In the genomic region with DNA sequence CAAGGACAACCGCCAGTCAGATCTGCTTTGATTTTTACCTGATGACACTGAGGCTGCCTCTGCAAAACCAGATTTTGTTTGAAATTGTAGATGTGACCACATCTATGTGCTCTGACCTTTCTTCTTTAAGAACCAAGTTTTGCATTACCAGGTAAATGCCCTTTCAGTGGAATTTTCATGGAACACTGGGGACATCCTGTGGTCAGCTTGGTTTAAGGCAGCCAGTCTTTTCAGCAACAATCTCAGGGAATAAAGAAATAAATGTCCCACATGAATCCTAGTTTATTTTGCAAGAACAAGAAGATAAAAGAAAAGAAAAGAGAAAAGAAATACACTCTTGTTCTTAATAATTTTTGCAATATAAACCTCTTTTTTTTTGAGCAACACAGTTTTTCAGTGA, we compare ENCODE assay signal across 9 cellular contexts.
DNase-seq lines count a peak whose midpoint lies in the region; TF ChIP-seq lines count a peak whose summit lies in the region.
"Had no signal": no experiment of that assay in that cellular context is flagged by ENCODE, and none has a peak within 500 bp of the region (broad histone marks: within the 10 kb centered on the region; RNA-seq: fewer than 3 reads in every experiment).

No MANE protein-coding gene starts in this region.

- H3K36me3 ChIP-seq in mesenchymal stem cell (ENCODE audit: control insufficient read depth in 1 of 2, insufficient read depth in 2 of 2, low read depth in 1 of 2, low read length in 2 of 2) = no peaks in the 10 kb centered on the region

- H3K79me1 ChIP-seq in mesenchymal stem cell (replicated peaks; ENCODE audit: low read length, poor library complexity, severe bottlenecking) = no peaks in the 10 kb centered on the region

- H2BK15ac ChIP-seq in mesenchymal stem cell (ENCODE audit: low read depth, poor library complexity, severe bottlenecking) = no peak overlapping the region

- H3K27ac ChIP-seq in mesenchymal stem cell (ENCODE audit: low read length, poor library complexity, severe bottlenecking) = no peak overlapping the region

- H2BK5ac ChIP-seq in mesenchymal stem cell (ENCODE audit: low read depth, low read length, poor library complexity, severe bottlenecking) = no peak overlapping the region

- peaks cover 4% of the 10 kb centered on the region for H3K4me1 ChIP-seq in mesenchymal stem cell (ENCODE audit: control insufficient read depth, insufficient read depth, low read depth, low read length)

- H2AK5ac ChIP-seq in mesenchymal stem cell (ENCODE audit: low read length, severe bottlenecking) = no peak overlapping the region

- no peak overlapping the region for H2BK120ac ChIP-seq in mesenchymal stem cell (ENCODE audit: low read depth, low read length)

- TF ChIP-seq CTCF in retinal pigment epithelial cell (conservative IDR thresholded peaks at IDR 0.05; ENCODE audit: low read depth, low read length) = peak; percentile 31

- H3K9ac ChIP-seq in mesenchymal stem cell (ENCODE audit: low read length) = no peak overlapping the region

- no peak overlapping the region for H3K18ac ChIP-seq in mesenchymal stem cell (ENCODE audit: low read depth in 1 of 2, low read length in 2 of 2)

- no peak overlapping the region for H2BK12ac ChIP-seq in mesenchymal stem cell (ENCODE audit: low read length in 2 of 2)

- H3K4me3 ChIP-seq in retinal pigment epithelial cell (ENCODE audit: low read length) (no peak overlapping the region), mesenchymal stem cell (ENCODE audit: insufficient read depth in 1 of 2, low read depth in 1 of 2, low read length in 2 of 2) (no peak overlapping the region)

- H3K27me3 ChIP-seq in mesenchymal stem cell (ENCODE audit: control insufficient read depth in 1 of 2, insufficient read depth in 1 of 2, low read length in 2 of 2) = peaks cover 12 to 26% of the 10 kb centered on the region in 2 experiments

- no peak overlapping the region for H4K8ac ChIP-seq in mesenchymal stem cell (ENCODE audit: low read length)

- H4K91ac ChIP-seq in mesenchymal stem cell (ENCODE audit: low read length) = no peak overlapping the region

- no peak overlapping the region for H2AFZ ChIP-seq in mesenchymal stem cell (ENCODE audit: low read depth, low read length)

- H3K9me3 ChIP-seq in mesenchymal stem cell (ENCODE audit: control insufficient read depth, low read length) = no peaks in the 10 kb centered on the region

- H3K23ac ChIP-seq in mesenchymal stem cell (ENCODE audit: low read length in 2 of 2) = no peak overlapping the region

- H3K14ac ChIP-seq in mesenchymal stem cell (ENCODE audit: low read length in 2 of 2) = no peak overlapping the region

- H3K4me2 ChIP-seq in mesenchymal stem cell (ENCODE audit: low read length, poor library complexity, severe bottlenecking) = no peak overlapping the region

- DNase-seq in NCI-H1417 (lab: John Stamatoyannopoulos, UW) = peak in 2 of 3 experiments; percentile 15 to 69
- no peak for DNase-seq in NCI-H1417 treated with DMSO at 0.1 percent for 48 hours (lab: John Stamatoyannopoulos, UW)
- DNase-seq in NCI-H748 treated with DMSO at 0.1 percent for 48 hours (lab: John Stamatoyannopoulos, UW) = peak; percentile 2
- peak; percentile 24 for DNase-seq in fibroblast of gingiva (ENCODE audit: low read depth)
- no peak for DNase-seq in retinal pigment epithelial cell (ENCODE audit: low read depth)
- no peak for DNase-seq in mesenchymal stem cell
- no peak for DNase-seq in activated CD4-positive, alpha-beta T cell treated with anti-CD3 and anti-CD28 coated beads for 48 hours
- no peak for DNase-seq in DMS79 treated with DMSO at 0.1 percent for 48 hours (lab: John Stamatoyannopoulos, UW)
- DNase-seq: activated CD4-positive, alpha-beta T cell treated with anti-CD3 and anti-CD28 coated beads for 36 hours had no signal

- 91% methylated on average over 1 of the region's 1 CpG for WGBS in mesenchymal stem cell

- no peak overlapping the region for H3K4ac ChIP-seq in mesenchymal stem cell (ENCODE audit: low read depth in 1 of 2, low read length in 2 of 2)

Comparison
In these comparisons a context has a peak if more than half of its experiments do, and no peak if none do; other contexts are left out.
1. DNase-seq: peak in NCI-H1417 (2 of 3), NCI-H748 treated with DMSO at 0.1 percent for 48 hours (single experiment) and fibroblast of gingiva (single experiment); none in NCI-H1417 treated with DMSO at 0.1 percent for 48 hours (single experiment), retinal pigment epithelial cell (single experiment), mesenchymal stem cell (single experiment), activated CD4-positive, alpha-beta T cell treated with anti-CD3 and anti-CD28 coated beads for 48 hours (single experiment) and DMS79 treated with DMSO at 0.1 percent for 48 hours (single experiment).